Comparison of ENCODE assay signal across 8 cellular contexts in genomic region chr7:54757711-54758110, GRCh38. TPM values are rescaled to one million over a fixed set of nuclear protein-coding genes. Genes with fewer than 3 reads are reported as not detected.
DNase-seq lines count a peak whose midpoint lies in the region; ATAC-seq and TF ChIP-seq lines count a peak whose summit lies in the region.

No MANE protein-coding gene starts in this region.

- peak overlapping the region; percentile 99 for H3K4me3 Mint-ChIP-seq in endothelial cell (ENCODE audit: unreplicated experiment)

- H3K79me1 ChIP-seq in trophoblast cell (ENCODE audit: low read length), result peaks cover 10% of the 10 kb centered on the region

- H3K36me3 Mint-ChIP-seq in endothelial cell (ENCODE audit: low read depth, unreplicated experiment), result peaks cover 5% of the 10 kb centered on the region

- H3K4me1 Mint-ChIP-seq in endothelial cell (ENCODE audit: unreplicated experiment), result peaks cover 17% of the 10 kb centered on the region

- H3K36me3 ChIP-seq in DND-41 (ENCODE audit: insufficient read depth, low read length), result peaks cover 33% of the 10 kb centered on the region
- H3K36me3 ChIP-seq in OCI-LY3 (replicated peaks; ENCODE audit: low read depth, low read length), result peaks cover 36% of the 10 kb centered on the region
- H3K36me3 ChIP-seq in trophoblast cell (ENCODE audit: control insufficient read depth in 1 of 2, insufficient read depth in 2 of 2, low read length in 2 of 2), result peaks cover 2 to 4% of the 10 kb centered on the region in 2 experiments

- ATAC-seq in DND-41 (ENCODE audit: insufficient read depth, low read depth) (no peak), GM18867 (IDR thresholded peaks at IDR 0.05; ENCODE audit: unreplicated experiment) (no peak)

- no peak for TF ChIP-seq CTCF in DND-41 (IDR thresholded peaks at IDR 0.05; ENCODE audit: borderline replicate concordance, extremely low read depth, low read length, poor library complexity, severe bottlenecking)
- no peak for TF ChIP-seq CTCF in OCI-LY3 (IDR thresholded peaks at IDR 0.05; ENCODE audit: low read depth, low read length)
- TF ChIP-seq CTCF in endothelial cell (IDR thresholded peaks at IDR 0.05; ENCODE audit: unreplicated experiment), result no peak

- peak overlapping the region; percentile 92 for H3K4ac ChIP-seq in trophoblast cell (ENCODE audit: low read depth, low read length)

- H2BK5ac ChIP-seq in trophoblast cell (ENCODE audit: low read depth, low read length, poor library complexity), result no peak overlapping the region

- peak overlapping the region; percentile 87 for H3K4me2 ChIP-seq in DND-41 (ENCODE audit: insufficient read depth, low read length)
- peak overlapping the region; percentile 98 for H3K4me2 ChIP-seq in OCI-LY3 (ENCODE audit: low read length)
- H3K4me2 ChIP-seq in trophoblast cell (ENCODE audit: low read length), result peak overlapping the region; percentile 88

- H3K27ac Mint-ChIP-seq in endothelial cell (ENCODE audit: unreplicated experiment), result peak overlapping the region; percentile 90

- no peak overlapping the region for H2BK120ac ChIP-seq in trophoblast cell (ENCODE audit: insufficient read depth, low read length, poor library complexity)

- H3K79me2 ChIP-seq in DND-41 (ENCODE audit: insufficient read depth, low read length) (peaks cover 63% of the 10 kb centered on the region), OCI-LY3 (ENCODE audit: low read length) (peaks cover 75% of the 10 kb centered on the region), trophoblast cell (ENCODE audit: control insufficient read depth, insufficient read depth, low read length, poor library complexity) (peaks cover 10% of the 10 kb centered on the region)

- H3K9me3 ChIP-seq in DND-41 (ENCODE audit: insufficient read depth, low read length, severe bottlenecking), result no peaks in the 10 kb centered on the region
- H3K9me3 ChIP-seq in OCI-LY3 (ENCODE audit: insufficient read depth, low read length), result no peaks in the 10 kb centered on the region
- no peaks in the 10 kb centered on the region for H3K9me3 ChIP-seq in trophoblast cell (ENCODE audit: insufficient read depth, low read depth, low read length)

- H2AFZ ChIP-seq in DND-41 (ENCODE audit: low read depth, low read length) (no peak overlapping the region), OCI-LY3 (ENCODE audit: low read depth, low read length) (no peak overlapping the region), trophoblast cell (ENCODE audit: insufficient read depth, low read length, poor library complexity) (no peak overlapping the region)

- no peak overlapping the region for H3K23ac ChIP-seq in trophoblast cell (ENCODE audit: low read length)

- DNase-seq in DND-41 (no peak), endothelial cell (ENCODE audit: low spot score) (no peak), trophoblast cell (no peak), Ammon's horn (ENCODE audit: low spot score) (no peak), NCI-H510A treated with DMSO at 0.1 percent for 48 hours (lab: John Stamatoyannopoulos, UW) (no peak)
- DNase-seq in stimulated activated CD4-positive, alpha-beta T cell treated with anti-CD3 and anti-CD28 coated beads, Interleukin-2, amount 100 ng/mL, for 48 hours, result no peak

- no peaks in the 10 kb centered on the region for H3K9me3 Mint-ChIP-seq in endothelial cell (ENCODE audit: unreplicated experiment)

- H3K4me3 ChIP-seq in DND-41 (ENCODE audit: low read depth in 1 of 2, low read length in 2 of 2), result peak overlapping the region; percentile 37 to 73
- H3K4me3 ChIP-seq in OCI-LY3 (ENCODE audit: low read length), result peak overlapping the region; percentile 91
- no peak overlapping the region for H3K4me3 ChIP-seq in trophoblast cell (ENCODE audit: low read depth, low read length)

- peaks cover 26% of the 10 kb centered on the region for H3K4me1 ChIP-seq in DND-41 (ENCODE audit: insufficient read depth, low read length)
- peaks cover 30% of the 10 kb centered on the region for H3K4me1 ChIP-seq in OCI-LY3 (ENCODE audit: low read length)
- H3K4me1 ChIP-seq in trophoblast cell (ENCODE audit: control insufficient read depth in 1 of 2, insufficient read depth in 2 of 2, low read length in 2 of 2), result peaks cover 0 to 5% of the 10 kb centered on the region in 2 experiments

- H4K8ac ChIP-seq in trophoblast cell (ENCODE audit: low read depth, low read length), result no peak overlapping the region

- H3K18ac ChIP-seq in trophoblast cell (ENCODE audit: low read length), result no peak overlapping the region

- H3K27ac ChIP-seq in DND-41 (ENCODE audit: low read length) (peak overlapping the region; percentile 73; the same call in 1 of the 2 replicates), OCI-LY3 (ENCODE audit: low read length) (0 out of 2 replicates have a peak overlapping the region, but pooled peaks have one; percentile 78), trophoblast cell (ENCODE audit: low read depth, low read length) (no peak overlapping the region)

- no CpG with 5 or more reads among the region's 6 CpGs for WGBS in trophoblast cell (ENCODE audit: extremely low coverage, insufficient coverage, insufficient read length)

- H2BK12ac ChIP-seq in trophoblast cell (ENCODE audit: low read length), result no peak overlapping the region

- peaks cover 6% of the 10 kb centered on the region for H3K27me3 Mint-ChIP-seq in endothelial cell (ENCODE audit: unreplicated experiment)

- no peak overlapping the region for H2AK5ac ChIP-seq in trophoblast cell (ENCODE audit: low read length)

- peak overlapping the region; percentile 63 for H3K9ac ChIP-seq in DND-41 (ENCODE audit: low read depth, low read length)
- peak overlapping the region; percentile 98 for H3K9ac ChIP-seq in OCI-LY3 (ENCODE audit: low read length)
- H3K9ac ChIP-seq in trophoblast cell (ENCODE audit: low read length), result peak overlapping the region; percentile 74

- H4K20me1 ChIP-seq in DND-41 (ENCODE audit: insufficient read depth, low read length), result peaks cover 18% of the 10 kb centered on the region; the same call in 1 of the 2 replicates
- H4K20me1 ChIP-seq in OCI-LY3 (ENCODE audit: insufficient read depth, low read length), result peaks cover 49% of the 10 kb centered on the region

- H4K12ac ChIP-seq in trophoblast cell (ENCODE audit: low read depth, low read length), result no peak overlapping the region

- H3K27me3 ChIP-seq in DND-41 (ENCODE audit: insufficient read depth, low read length, poor library complexity), result no peaks in the 10 kb centered on the region
- no peaks in the 10 kb centered on the region for H3K27me3 ChIP-seq in OCI-LY3 (ENCODE audit: low read depth, low read length)
- no peaks in the 10 kb centered on the region for H3K27me3 ChIP-seq in trophoblast cell (ENCODE audit: insufficient read depth, low read length)

- H4K91ac ChIP-seq in trophoblast cell (ENCODE audit: low read depth, low read length), result no peak overlapping the region

- H3K14ac ChIP-seq in trophoblast cell (ENCODE audit: low read length), result no peak overlapping the region

RNA-seq across cellular contexts. Expression of gene SEC61G, which starts 1.3 kb away (rescaled TPM):
- total RNA-seq in endothelial cell (ENCODE audit: unreplicated experiment), result 129 TPM
- polyA plus RNA-seq in trophoblast cell (2013), result 363 and 367 TPM in 2 replicates
